ENCODE assay signal across 19 cellular contexts in genomic region chr7:151075662-151075971, GRCh38.
"Had no signal": no experiment of that assay in that cellular context is flagged by ENCODE, and none has a peak within 500 bp of the region (broad histone marks: within the 10 kb centered on the region; RNA-seq: fewer than 3 reads in every experiment).

No MANE protein-coding gene starts in this region.

- H3K9me3 ChIP-seq: testis had no signal

- ATAC-seq: activated CD8-positive, alpha-beta T cell treated with anti-CD3 and anti-CD28 coated beads for 36 hours; left ventricle myocardium superior; naive thymus-derived CD4-positive, alpha-beta T cell; sciatic nerve had no signal

- H3K27ac ChIP-seq: dorsolateral prefrontal cortex, testis had no signal

- H3K36me3 Mint-ChIP-seq: type B pancreatic cell had no signal

- FAIRE-seq: colon, TTC549 had no signal

- DNase-seq: activated B cell treated with CpG ODN at 0.5 μM for 24 hours; activated CD4-positive, alpha-beta T cell treated with anti-CD3 and anti-CD28 coated beads for 48 hours; activated CD8-positive, alpha-beta T cell treated with anti-CD3 and anti-CD28 coated beads for 36 hours; activated naive CD4-positive, alpha-beta T cell treated with anti-CD3 and anti-CD28 coated beads, Interleukin-2, amount 50 U/mL, for 16 hours; activated T-cell treated with anti-CD3 and anti-CD28 coated beads, Interleukin-2, amount 50 U/mL, for 1 hour; amniotic stem cell; caudate nucleus; dorsolateral prefrontal cortex; immature natural killer cell; left ventricle myocardium superior; mesenchymal stem cell; naive thymus-derived CD4-positive, alpha-beta T cell; stimulated activated CD4-positive, alpha-beta T cell treated with anti-CD3 and anti-CD28 coated beads, Interleukin-4, amount 100 ng/mL, for 1 hour; testis had no signal

- H3K27ac Mint-ChIP-seq: activated B cell treated with CpG ODN at 0.5 μM for 24 hours; activated CD8-positive, alpha-beta T cell treated with anti-CD3 and anti-CD28 coated beads for 36 hours; immature natural killer cell; type B pancreatic cell had no signal

- H3K9me3 Mint-ChIP-seq: activated B cell treated with CpG ODN at 0.5 μM for 24 hours; activated CD8-positive, alpha-beta T cell treated with anti-CD3 and anti-CD28 coated beads for 36 hours; immature natural killer cell; naive thymus-derived CD4-positive, alpha-beta T cell; type B pancreatic cell had no signal

- H3K4me3 ChIP-seq: dorsolateral prefrontal cortex, smooth muscle cell, testis had no signal

- H3K27me3 Mint-ChIP-seq: activated B cell treated with CpG ODN at 0.5 μM for 24 hours; activated CD8-positive, alpha-beta T cell treated with anti-CD3 and anti-CD28 coated beads for 36 hours; naive thymus-derived CD4-positive, alpha-beta T cell; type B pancreatic cell had no signal

- H3K4me2 ChIP-seq: smooth muscle cell had no signal

- H3K27me3 ChIP-seq: dorsolateral prefrontal cortex, testis had no signal

- H3K4me3 Mint-ChIP-seq: activated B cell treated with CpG ODN at 0.5 μM for 24 hours; activated CD8-positive, alpha-beta T cell treated with anti-CD3 and anti-CD28 coated beads for 36 hours; immature natural killer cell; naive thymus-derived CD4-positive, alpha-beta T cell; type B pancreatic cell had no signal
